ENCODE assay signal across 8 cellular contexts in genomic region chr15:101277038-101277822, GRCh38. TPM values are rescaled to one million over a fixed set of nuclear protein-coding genes. Genes with fewer than 3 reads are reported as not detected.
DNase-seq lines count a peak whose midpoint lies in the region; ATAC-seq and TF ChIP-seq lines count a peak whose summit lies in the region.

TSS of gene SELENOS (minus strand) at chr15:101277485. CDS start at chr15:101277417, 68 bp downstream.

- H3K4me1 Mint-ChIP-seq in Caco-2 (ENCODE audit: low read depth, unreplicated experiment), result peaks cover 11% of the 10 kb centered on the region

- intact Hi-C loops in Caco-2 (cut with micrococcal nuclease; ENCODE audit: unreplicated experiment), result no loop called here

- peak; percentile 83 to 95 for DNase-seq in Caco-2
- DNase-seq in HS-27A (ENCODE audit: low read depth), result peak; percentile 47
- peak; percentile 94 for DNase-seq in OCI-M1 (lab: John Stamatoyannopoulos, UW)
- DNase-seq in activated T-cell treated with anti-CD3 and anti-CD28 coated beads for 48 hours (ENCODE audit: low read depth), result peak; percentile 90
- peak; percentile 37 for DNase-seq in epithelial cell of prostate (ENCODE audit: low read depth, low spot score)
- DNase-seq in mucosa of gallbladder (ENCODE audit: low spot score), result peak; percentile 90
- DNase-seq in stimulated activated CD8-positive, alpha-beta memory T cell treated with anti-CD3 and anti-CD28 coated beads, Interleukin-4, amount 100 ng/mL, for 4 hours (ENCODE audit: low read depth in 2 of 2, low spot score in 1 of 2), result peak; percentile 73

- peak; percentile 72 for ATAC-seq in GM19468 (IDR thresholded peaks at IDR 0.05; ENCODE audit: extremely low read depth, unreplicated experiment)

- BruUV-seq in Caco-2 (replicated peaks; lab: Mats Ljungman, UMichigan), result TSS peak; percentile 28

- no peaks in the 10 kb centered on the region for H3K27me3 ChIP-seq in Caco-2 (replicated peaks; ENCODE audit: control insufficient read depth, insufficient read depth, low read length)

- H3K36me3 Mint-ChIP-seq in Caco-2 (ENCODE audit: insufficient read depth, unreplicated experiment), result peaks cover 72% of the 10 kb centered on the region

- no peaks in the 10 kb centered on the region for H3K9me3 ChIP-seq in Caco-2

- no peak for TF ChIP-seq CTCF in Caco-2 (IDR thresholded peaks at IDR 0.05; ENCODE audit: insufficient read depth in 1 of 2, low read depth in 1 of 2, low read length in 1 of 2, severe bottlenecking in 1 of 2, unreplicated experiment in 1 of 2)

- CTCF ChIA-PET in Caco-2 (lab: Charles Lee), result interaction anchor here (1.8 kb wide), 1 partner anchor 12 kb away, joined by 5 read pairs; no protein-coding TSS in a partner anchor

- H3K4me3 Mint-ChIP-seq in Caco-2 (ENCODE audit: unreplicated experiment), result peak within 1 kb of the TSS; percentile 90

- peak within 1 kb of the TSS; percentile 84 for H3K27ac Mint-ChIP-seq in Caco-2 (ENCODE audit: unreplicated experiment)

- H3K27ac ChIP-seq in epithelial cell of prostate, result peak within 1 kb of the TSS; percentile 73

- H3K36me3 ChIP-seq in Caco-2 (ENCODE audit: control insufficient read depth, insufficient read depth, low read length), result peaks cover 6% of the 10 kb centered on the region

- no peaks in the 10 kb centered on the region for H3K9me3 Mint-ChIP-seq in Caco-2 (ENCODE audit: unreplicated experiment)

- no peaks in the 10 kb centered on the region for H3K27me3 Mint-ChIP-seq in Caco-2 (ENCODE audit: insufficient read depth, unreplicated experiment)

- POLR2A ChIA-PET in Caco-2 (lab: Charles Lee), result no interaction called here

- H3K4me1 ChIP-seq in Caco-2, result peaks cover 36% of the 10 kb centered on the region

- peak within 1 kb of the TSS; percentile 88 for H3K4me3 ChIP-seq in Caco-2 (ENCODE audit: low read depth, low read length)

RNA-seq across cellular contexts. Expression of gene SELENOS, which starts in this region (rescaled TPM):
- total RNA-seq in Caco-2 (2022) (69.7 and 71.3 TPM in 2 replicates), mucosa of gallbladder (74.7 TPM)

Comparison
In these comparisons a context has a peak if more than half of its experiments do, and no peak if none do; other contexts are left out.
1. Peak in every context shown above with its lines: DNase-seq, ATAC-seq, H3K4me3 ChIP-seq and H3K27ac ChIP-seq.
2. DNase-seq: peak in every context shown above with its lines; median percentile 94 in OCI-M1; 90 in activated T-cell treated with anti-CD3 and anti-CD28 coated beads for 48 hours; 90 in mucosa of gallbladder; 89 in Caco-2; 73 in stimulated activated CD8-positive, alpha-beta memory T cell treated with anti-CD3 and anti-CD28 coated beads, Interleukin-4, amount 100 ng/mL, for 4 hours; 47 in HS-27A; 37 in epithelial cell of prostate.